13 cellular contexts compared by ENCODE assay signal in genomic region chr10:113132651-113133088, GRCh38.
A peak's percentile ranks its signal among the peaks of the same experiment; 100 is the strongest.
DNase-seq lines count a peak whose midpoint lies in the region; ATAC-seq and TF ChIP-seq lines count a peak whose summit lies in the region.
"Had no signal": no experiment of that assay in that cellular context is flagged by ENCODE, and none has a peak within 500 bp of the region (broad histone marks: within the 10 kb centered on the region; RNA-seq: fewer than 3 reads in every experiment).

No MANE protein-coding gene starts in this region.

- H3K4ac ChIP-seq in mesenchymal stem cell (ENCODE audit: low read depth in 1 of 2, low read length in 2 of 2): peak overlapping the region in 1 of 2 experiments; percentile 17

- peaks cover 12% of the 10 kb centered on the region; the same call in 1 of the 2 replicates for H3F3A ChIP-seq in GM23338 (replicated peaks; ENCODE audit: low read depth)

- peak overlapping the region; percentile 19 to 61 for H3K18ac ChIP-seq in mesenchymal stem cell (ENCODE audit: low read depth in 1 of 2, low read length in 2 of 2)

- intact Hi-C loops in adrenal gland (cut with DNase I): loop anchor here in 1 of 2 donors (10.0 kb wide), 2 partner anchors 242 to 418 kb away; no protein-coding TSS in a partner anchor
- intact Hi-C loops in Calu3 (cut with micrococcal nuclease; ENCODE audit: unreplicated experiment): no loop called here

- H2AK5ac ChIP-seq in mesenchymal stem cell (ENCODE audit: low read length, severe bottlenecking): peak overlapping the region; percentile 13

- no peaks in the 10 kb centered on the region for H3K9me2 ChIP-seq in GM23338 (ENCODE audit: insufficient read depth)

- H3K27me3 Mint-ChIP-seq in GM23338 (ENCODE audit: insufficient read depth, low read depth, poor library complexity) (peaks cover 22% of the 10 kb centered on the region), Calu3 (ENCODE audit: unreplicated experiment) (no peaks in the 10 kb centered on the region)

- TF ChIP-seq EP300 in suprapubic skin (IDR thresholded peaks at IDR 0.05): no peak

- H3K14ac ChIP-seq in mesenchymal stem cell (ENCODE audit: low read length in 2 of 2): no peak overlapping the region

- no TSS peak for BruUV-seq in Calu3 (replicated peaks; lab: Mats Ljungman, UMichigan)

- H2BK5ac ChIP-seq in mesenchymal stem cell (ENCODE audit: low read depth, low read length, poor library complexity, severe bottlenecking): no peak overlapping the region

- H3K4me1 ChIP-seq in GM23338 (ENCODE audit: insufficient read depth) (peaks cover 99% of the 10 kb centered on the region), mesenchymal stem cell (ENCODE audit: control insufficient read depth, insufficient read depth, low read depth, low read length) (peaks cover 22% of the 10 kb centered on the region), suprapubic skin (peaks cover 6% of the 10 kb centered on the region), adrenal gland (replicated peaks in 1 of 2) (peaks cover 0 to 9% of the 10 kb centered on the region in 2 donors)

- H3K23ac ChIP-seq in mesenchymal stem cell (ENCODE audit: low read length in 2 of 2): peak overlapping the region in 1 of 2 experiments; percentile 42

- peaks cover 87% of the 10 kb centered on the region for H3K79me2 ChIP-seq in GM23338 (replicated peaks; ENCODE audit: insufficient read depth)

- TF ChIP-seq POLR2A in suprapubic skin (IDR thresholded peaks at IDR 0.05): no peak
- TF ChIP-seq POLR2A in adrenal gland (IDR thresholded peaks at IDR 0.05): no peak

- peak overlapping the region; percentile 88 for H3K9ac ChIP-seq in mesenchymal stem cell (ENCODE audit: low read length)

- peak overlapping the region; percentile 76 for H2BK120ac ChIP-seq in mesenchymal stem cell (ENCODE audit: low read depth, low read length)

- H4K8ac ChIP-seq in mesenchymal stem cell (ENCODE audit: low read length): peak overlapping the region; percentile 52

- no peak overlapping the region; the same call in 1 of the 2 replicates for H3K4me3 ChIP-seq in GM23338
- H3K4me3 ChIP-seq in mesenchymal stem cell (ENCODE audit: insufficient read depth in 1 of 2, low read depth in 1 of 2, low read length in 2 of 2): peak overlapping the region in 1 of 2 experiments; percentile 58
- peak overlapping the region; percentile 44 for H3K4me3 ChIP-seq in suprapubic skin
- H3K4me3 ChIP-seq in adrenal gland: no peak overlapping the region
- H3K4me3 ChIP-seq: GM12878 had no signal

- H4K20me1 ChIP-seq in GM23338 (replicated peaks; ENCODE audit: insufficient read depth): peaks cover 25% of the 10 kb centered on the region

- H3K27me3 ChIP-seq in GM23338 (ENCODE audit: insufficient read depth) (no peaks in the 10 kb centered on the region), mesenchymal stem cell (ENCODE audit: control insufficient read depth in 1 of 2, insufficient read depth in 1 of 2, low read length in 2 of 2) (no peaks in the 10 kb centered on the region), suprapubic skin (no peaks in the 10 kb centered on the region), adrenal gland (no peaks in the 10 kb centered on the region)

- H3K4me3 Mint-ChIP-seq in GM23338: peak overlapping the region; percentile 52
- H3K4me3 Mint-ChIP-seq in Calu3 (ENCODE audit: low read depth, unreplicated experiment): no peak overlapping the region
- H3K4me3 Mint-ChIP-seq: IgD-negative memory B cell had no signal

- peaks cover 33% of the 10 kb centered on the region for H3K79me1 ChIP-seq in mesenchymal stem cell (replicated peaks; ENCODE audit: low read length, poor library complexity, severe bottlenecking)

- CTCF ChIA-PET in GM10248 (lab: Yijun Ruan, JAX): no interaction called here
- CTCF ChIA-PET in Calu3 (lab: Charles Lee): no interaction called here

- H3K27ac ChIP-seq in GM23338 (ENCODE audit: low read depth): peak overlapping the region; percentile 57
- peak overlapping the region; percentile 61 for H3K27ac ChIP-seq in mesenchymal stem cell (ENCODE audit: low read length, poor library complexity, severe bottlenecking)
- peak overlapping the region; percentile 57 for H3K27ac ChIP-seq in suprapubic skin
- peak overlapping the region in 2 of 5 donors; percentile 4 to 54 for H3K27ac ChIP-seq in adrenal gland

- H2AFZ ChIP-seq in GM23338 (no peak overlapping the region), mesenchymal stem cell (ENCODE audit: low read depth, low read length) (no peak overlapping the region)

- no peaks in the 10 kb centered on the region for H3K9me3 ChIP-seq in mesenchymal stem cell (ENCODE audit: control insufficient read depth, low read length)
- H3K9me3 ChIP-seq in suprapubic skin: no peaks in the 10 kb centered on the region
- H3K9me3 ChIP-seq in adrenal gland (replicated peaks in 1 of 3): no peaks in the 10 kb centered on the region

- H3K27ac Mint-ChIP-seq in GM23338 (peak overlapping the region; percentile 85), Calu3 (ENCODE audit: unreplicated experiment) (no peak overlapping the region)

- peaks cover 99% of the 10 kb centered on the region for H3K4me1 Mint-ChIP-seq in GM23338
- H3K4me1 Mint-ChIP-seq in Calu3 (ENCODE audit: low read depth, unreplicated experiment): peaks cover 13% of the 10 kb centered on the region
- H3K4me1 Mint-ChIP-seq: IgD-negative memory B cell had no signal

- TF ChIP-seq CTCF in GM23338 (conservative IDR thresholded peaks at IDR 0.05; ENCODE audit: low read depth in 2 of 2): no peak
- TF ChIP-seq CTCF in suprapubic skin (IDR thresholded peaks at IDR 0.05): no peak
- TF ChIP-seq CTCF in GM10248 (IDR thresholded peaks at IDR 0.05; ENCODE audit: control extremely low read depth, extremely low read depth, low read depth, missing control alignments): no peak
- no peak for TF ChIP-seq CTCF in adrenal gland (IDR thresholded peaks at IDR 0.05)
- no peak for TF ChIP-seq CTCF in Calu3 (IDR thresholded peaks at IDR 0.05; ENCODE audit: unreplicated experiment)

- peak; percentile 23 for ATAC-seq in GM23338
- ATAC-seq: GM12878 had no signal

- peak overlapping the region; percentile 7 for H4K91ac ChIP-seq in mesenchymal stem cell (ENCODE audit: low read length)

- H2BK12ac ChIP-seq in mesenchymal stem cell (ENCODE audit: low read length in 2 of 2): peak overlapping the region in 1 of 2 experiments; percentile 11

- 4% methylated on average over 7 of the region's 9 CpGs for WGBS in mesenchymal stem cell
- 58% methylated on average over 9 of the region's 9 CpGs for WGBS in suprapubic skin
- 70 to 78% (median 72%) methylated on average over 9 of the region's 9 CpGs for WGBS in adrenal gland, 4 donors

- H2BK15ac ChIP-seq in mesenchymal stem cell (ENCODE audit: low read depth, poor library complexity, severe bottlenecking): no peak overlapping the region

- H3K4me2 ChIP-seq in GM23338 (peak overlapping the region; percentile 53), mesenchymal stem cell (ENCODE audit: low read length, poor library complexity, severe bottlenecking) (no peak overlapping the region)

- no peaks in the 10 kb centered on the region for H3K9me3 Mint-ChIP-seq in GM23338
- no peaks in the 10 kb centered on the region for H3K9me3 Mint-ChIP-seq in Calu3 (ENCODE audit: low read depth, unreplicated experiment)

- H3K36me3 Mint-ChIP-seq in GM23338 (ENCODE audit: low read depth) (peaks cover 8% of the 10 kb centered on the region; the same call in 1 of the 3 replicates), Calu3 (ENCODE audit: insufficient read depth, unreplicated experiment) (no peaks in the 10 kb centered on the region)
- H3K36me3 Mint-ChIP-seq: IgD-negative memory B cell had no signal

- H3K36me3 ChIP-seq in GM23338 (ENCODE audit: insufficient read depth) (no peaks in the 10 kb centered on the region; the same call in 1 of the 2 replicates), mesenchymal stem cell (ENCODE audit: control insufficient read depth in 1 of 2, insufficient read depth in 2 of 2, low read depth in 1 of 2, low read length in 2 of 2) (no peaks in the 10 kb centered on the region), suprapubic skin (no peaks in the 10 kb centered on the region), adrenal gland (replicated peaks in 1 of 2) (no peaks in the 10 kb centered on the region)

- POLR2A ChIA-PET in GM10248 (lab: Yijun Ruan, JAX): no interaction called here

- DNase-seq in GM23338 (ENCODE audit: low spot score) (peak; percentile 65), ecto neural progenitor cell (ENCODE audit: low spot score) (peak; percentile 74), mesenchymal stem cell (peak; percentile 70), suprapubic skin (ENCODE audit: low spot score in 2 of 2) (no peak), NCI-H2081 (lab: John Stamatoyannopoulos, UW) (no peak), GM10248 (ENCODE audit: extremely low spot score) (no peak), adrenal gland (no peak), Calu3 (no peak)
- DNase-seq: activated CD4-positive, alpha-beta T cell treated with anti-CD3 and anti-CD28 coated beads, Interleukin-2, amount 50 U/mL, for 48 hours; activated gamma-delta T cell treated with Interleukin-2 at 50 U/mL for 16 hours; NCI-H1694 had no signal

TF ChIP-seq in GM23338, 12 proteins besides CTCF, POLR2A, EP300 and RAD21:
- TF ChIP-seq CREB1 (CRISPR knock-in tag; IDR thresholded peaks at IDR 0.05; ENCODE audit: low read depth) (0 out of 2 replicates have a peak, but pooled peaks have one; percentile 25), JUNB (IDR thresholded peaks at IDR 0.05; ENCODE audit: unreplicated experiment) (peak; percentile 11)
- TF ChIP-seq, protein P1, sequence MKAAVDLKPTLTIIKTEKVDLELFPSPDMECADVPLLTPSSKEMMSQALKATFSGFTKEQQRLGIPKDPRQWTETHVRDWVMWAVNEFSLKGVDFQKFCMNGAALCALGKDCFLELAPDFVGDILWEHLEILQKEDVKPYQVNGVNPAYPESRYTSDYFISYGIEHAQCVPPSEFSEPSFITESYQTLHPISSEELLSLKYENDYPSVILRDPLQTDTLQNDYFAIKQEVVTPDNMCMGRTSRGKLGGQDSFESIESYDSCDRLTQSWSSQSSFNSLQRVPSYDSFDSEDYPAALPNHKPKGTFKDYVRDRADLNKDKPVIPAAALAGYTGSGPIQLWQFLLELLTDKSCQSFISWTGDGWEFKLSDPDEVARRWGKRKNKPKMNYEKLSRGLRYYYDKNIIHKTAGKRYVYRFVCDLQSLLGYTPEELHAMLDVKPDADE (IDR thresholded peaks at IDR 0.05): no peak

Comparison
In these comparisons a context has a peak if more than half of its experiments do, and no peak if none do; other contexts are left out.
1. DNase-seq: peak in GM23338 (single experiment), ecto neural progenitor cell (single experiment) and mesenchymal stem cell (single experiment); none in suprapubic skin (0 of 2), NCI-H2081 (0 of 2), GM10248 (single experiment), adrenal gland (0 of 7) and Calu3 (single experiment).